ENCODE assay signal across 9 cellular contexts in genomic region chr20:50987493-50988210, GRCh38. TPM values are rescaled to one million over a fixed set of nuclear protein-coding genes. Genes with fewer than 3 reads are reported as not detected.
DNase-seq lines count a peak whose midpoint lies in the region; ATAC-seq, FAIRE-seq and TF ChIP-seq lines count a peak whose summit lies in the region.
"Had no signal": no experiment of that assay in that cellular context is flagged by ENCODE, and none has a peak within 500 bp of the region (broad histone marks: within the 10 kb centered on the region; RNA-seq: fewer than 3 reads in every experiment).

No MANE protein-coding gene starts in this region.

- peak; percentile 70 for ATAC-seq in WTC11
- no peak for ATAC-seq in HG03469 (IDR thresholded peaks at IDR 0.05; ENCODE audit: unreplicated experiment)

- H3K4me1 Mint-ChIP-seq in Caco-2 (ENCODE audit: low read depth, unreplicated experiment) (peaks cover 13% of the 10 kb centered on the region), WTC11 (peaks cover 38% of the 10 kb centered on the region)

- DNase-seq in Caco-2 (peak; percentile 91 to 96), HFF-Myc (ENCODE audit: extremely low read depth, low read depth) (peak; percentile 81), NCI-H345 (lab: John Stamatoyannopoulos, UW) (peak; percentile 89), WTC11 (ENCODE audit: low spot score) (peak; percentile 69), bronchial epithelial cell (ENCODE audit: low read depth) (peak; percentile 82), kidney glomerular epithelial cell (lab: John Stamatoyannopoulos, UW) (peak; percentile 85)
- peak; percentile 28 for DNase-seq in stimulated activated CD4-positive, alpha-beta T cell treated with anti-CD3 and anti-CD28 coated beads, Interleukin-4, amount 100 ng/mL, for 1 hour

- H3K4me3 Mint-ChIP-seq in Caco-2 (ENCODE audit: unreplicated experiment) = no peak overlapping the region
- no peak overlapping the region; the same call in 1 of the 2 replicates for H3K4me3 Mint-ChIP-seq in WTC11

- BruUV-seq in Caco-2 (replicated peaks; lab: Mats Ljungman, UMichigan) = no TSS peak

- H3K9me3 Mint-ChIP-seq in Caco-2 (ENCODE audit: unreplicated experiment) (no peaks in the 10 kb centered on the region), WTC11 (no peaks in the 10 kb centered on the region)

- H3K9me3 ChIP-seq in Caco-2 = no peaks in the 10 kb centered on the region

- intact Hi-C loops in Caco-2 (cut with micrococcal nuclease; ENCODE audit: unreplicated experiment) = loop anchor here (1.0 to 5.0 kb wide), 6 partner anchors 319 to 1095 kb away; no protein-coding TSS in a partner anchor

- POLR2A ChIA-PET in Caco-2 (lab: Charles Lee) (interaction anchor here (0.5 to 1.0 kb wide), 4 partner anchors 30 to 610 kb away, joined by 3 to 8 read pairs (median 6); no protein-coding TSS in a partner anchor), WTC11 (lab: Charles Lee) (interaction anchor here (0.7 to 1.5 kb wide), 5 partner anchors 255 to 607 kb away, joined by 3 to 8 read pairs (median 3); no protein-coding TSS in a partner anchor)

- H3K36me3 ChIP-seq in Caco-2 (ENCODE audit: control insufficient read depth, insufficient read depth, low read length) (no peaks in the 10 kb centered on the region), bronchial epithelial cell (ENCODE audit: control insufficient read depth, insufficient read depth, low read length) (no peaks in the 10 kb centered on the region)

- H3K36me3 Mint-ChIP-seq in Caco-2 (ENCODE audit: insufficient read depth, unreplicated experiment) (no peaks in the 10 kb centered on the region), WTC11 (no peaks in the 10 kb centered on the region)

- CTCF ChIA-PET in Caco-2 (lab: Charles Lee) = interaction anchor here (0.5 to 6.9 kb wide), 85 partner anchors 9 to 1895 kb away, joined by 3 to 232 read pairs (median 5); partner anchors contain the start of genes BCAS4, DPM1 and MOCS3
- CTCF ChIA-PET in WTC11 (lab: Charles Lee) = interaction anchor here (0.5 to 8.5 kb wide), 109 partner anchors 9 to 713 kb away, joined by 3 to 246 read pairs (median 5); partner anchors contain the start of genes BCAS4, KCNG1, MOCS3 and NFATC2

- H3K4me3 ChIP-seq in Caco-2 (ENCODE audit: low read depth, low read length) = no peak overlapping the region
- no peak overlapping the region for H3K4me3 ChIP-seq in HFF-Myc (replicated peaks; ENCODE audit: low read depth, low read length)
- H3K4me3 ChIP-seq in bronchial epithelial cell (ENCODE audit: low read depth, low read length) = no peak overlapping the region

- peak; percentile 97 to 99 for TF ChIP-seq CTCF in Caco-2 (IDR thresholded peaks at IDR 0.05; ENCODE audit: insufficient read depth in 1 of 2, low read depth in 1 of 2, low read length in 1 of 2, severe bottlenecking in 1 of 2, unreplicated experiment in 1 of 2)
- peak; percentile 82 for TF ChIP-seq CTCF in HFF-Myc (IDR thresholded peaks at IDR 0.05; ENCODE audit: low read depth, low read length, missing control alignments)
- peak; percentile 83 for TF ChIP-seq CTCF in WTC11 (IDR thresholded peaks at IDR 0.05)
- TF ChIP-seq CTCF in bronchial epithelial cell (IDR thresholded peaks at IDR 0.05; ENCODE audit: insufficient read depth, low read length, severe bottlenecking) = peak; percentile 81

- H3K4me1 ChIP-seq in Caco-2 = no peaks in the 10 kb centered on the region

- FAIRE-seq in bronchial epithelial cell (lab: Jason Lieb, UNC) = no peak

- no peak overlapping the region for H3K27ac Mint-ChIP-seq in Caco-2 (ENCODE audit: unreplicated experiment)
- 0 out of 2 replicates have a peak overlapping the region, but pooled peaks have one; percentile 26 for H3K27ac Mint-ChIP-seq in WTC11

- no peaks in the 10 kb centered on the region for H3K27me3 ChIP-seq in Caco-2 (replicated peaks; ENCODE audit: control insufficient read depth, insufficient read depth, low read length)
- no peaks in the 10 kb centered on the region for H3K27me3 ChIP-seq in bronchial epithelial cell (ENCODE audit: control insufficient read depth, insufficient read depth, low read length)

- H3K27me3 Mint-ChIP-seq in Caco-2 (ENCODE audit: insufficient read depth, unreplicated experiment) (peaks cover 10% of the 10 kb centered on the region), WTC11 (ENCODE audit: low read depth) (no peaks in the 10 kb centered on the region; the same call in 1 of the 2 replicates)

TF ChIP-seq in WTC11, 78 proteins besides CTCF, POLR2A, EP300 and RAD21:
- TF ChIP-seq KAT7 (CRISPR knock-in tag; IDR thresholded peaks at IDR 0.05; ENCODE audit: borderline replicate concordance) (no peak), ELF4 (CRISPR knock-in tag; IDR thresholded peaks at IDR 0.05; ENCODE audit: low read depth) (no peak), ZNF396 (CRISPR knock-in tag; IDR thresholded peaks at IDR 0.05; ENCODE audit: borderline replicate concordance) (no peak), GABPB1 (CRISPR knock-in tag; IDR thresholded peaks at IDR 0.05) (no peak; the same call in 1 of the 2 replicates), TP53 (CRISPR knock-in tag; IDR thresholded peaks at IDR 0.05) (no peak), ATF2 (CRISPR knock-in tag; IDR thresholded peaks at IDR 0.05; ENCODE audit: borderline replicate concordance, low read depth) (no peak), ZNF425 (CRISPR knock-in tag; conservative IDR thresholded peaks at IDR 0.05) (no peak), FOXJ3 (CRISPR knock-in tag; IDR thresholded peaks at IDR 0.05; ENCODE audit: borderline replicate concordance) (no peak), ZNF219 (CRISPR knock-in tag; IDR thresholded peaks at IDR 0.05; ENCODE audit: borderline replicate concordance) (no peak), ZNF416 (CRISPR knock-in tag; IDR thresholded peaks at IDR 0.05) (no peak)
- TF ChIP-seq, protein P1, sequence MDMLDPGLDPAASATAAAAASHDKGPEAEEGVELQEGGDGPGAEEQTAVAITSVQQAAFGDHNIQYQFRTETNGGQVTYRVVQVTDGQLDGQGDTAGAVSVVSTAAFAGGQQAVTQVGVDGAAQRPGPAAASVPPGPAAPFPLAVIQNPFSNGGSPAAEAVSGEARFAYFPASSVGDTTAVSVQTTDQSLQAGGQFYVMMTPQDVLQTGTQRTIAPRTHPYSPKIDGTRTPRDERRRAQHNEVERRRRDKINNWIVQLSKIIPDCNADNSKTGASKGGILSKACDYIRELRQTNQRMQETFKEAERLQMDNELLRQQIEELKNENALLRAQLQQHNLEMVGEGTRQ (CRISPR knock-in tag; IDR thresholded peaks at IDR 0.05) = no peak
- TF ChIP-seq, protein P2, sequence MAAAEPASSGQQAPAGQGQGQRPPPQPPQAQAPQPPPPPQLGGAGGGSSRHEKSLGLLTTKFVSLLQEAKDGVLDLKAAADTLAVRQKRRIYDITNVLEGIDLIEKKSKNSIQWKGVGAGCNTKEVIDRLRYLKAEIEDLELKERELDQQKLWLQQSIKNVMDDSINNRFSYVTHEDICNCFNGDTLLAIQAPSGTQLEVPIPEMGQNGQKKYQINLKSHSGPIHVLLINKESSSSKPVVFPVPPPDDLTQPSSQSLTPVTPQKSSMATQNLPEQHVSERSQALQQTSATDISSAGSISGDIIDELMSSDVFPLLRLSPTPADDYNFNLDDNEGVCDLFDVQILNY (CRISPR knock-in tag; IDR thresholded peaks at IDR 0.05) = no peak
TF ChIP-seq in WTC11: peak in this region for 0.

RNA-seq across cellular contexts. Expression of gene MOCS3, which starts 29.0 kb away (rescaled TPM):
- 12.9 and 13.2 TPM in 2 replicates for total RNA-seq in Caco-2 (2022)
- total RNA-seq in WTC11 (2021) = 6.0 to 6.7 TPM (median 6.0 TPM) in 3 replicates
- total RNA-seq in bronchial epithelial cell = 8.1 and 9.7 TPM in 2 replicates

RNA-seq across cellular contexts. Expression of gene DPM1, which starts 29.3 kb away (rescaled TPM):
- 170 and 188 TPM in 2 replicates for total RNA-seq in Caco-2 (2022)
- total RNA-seq in WTC11 (2021) = 50.0 to 57.8 TPM (median 50.4 TPM) in 3 replicates
- 82.7 and 87.8 TPM in 2 replicates for total RNA-seq in bronchial epithelial cell

RNA-seq across cellular contexts. Expression of gene KCNG1, which starts 35.3 kb away (rescaled TPM):
- total RNA-seq in Caco-2 (2022) = 1.3 and 1.5 TPM in 2 replicates
- total RNA-seq in WTC11 (2021) = 31.2 to 34.6 TPM (median 31.6 TPM) in 3 replicates
- 90.6 and 91.1 TPM in 2 replicates for total RNA-seq in bronchial epithelial cell
- total RNA-seq: T-helper 2 cell treated with Interferon-gamma antibody and Interleukin-4, amounts not matched to agents 100 ng/mL and 5 ng/mL, for 36 hours had no signal

RNA-seq across cellular contexts. Expression of gene ADNP, which starts 56.4 kb away (rescaled TPM):
- total RNA-seq in Caco-2 (2022) (154 and 157 TPM in 2 replicates), WTC11 (2021) (106 to 116 TPM (median 109 TPM) in 3 replicates), bronchial epithelial cell (22.5 and 28.2 TPM in 2 replicates)

Comparison
In these comparisons a context has a peak if more than half of its experiments do, and no peak if none do; other contexts are left out.
1. DNase-seq: peak in every context shown above with its lines; median percentile 94 in Caco-2; 89 in NCI-H345; 85 in kidney glomerular epithelial cell; 82 in bronchial epithelial cell; 81 in HFF-Myc; 69 in WTC11; 28 in stimulated activated CD4-positive, alpha-beta T cell treated with anti-CD3 and anti-CD28 coated beads, Interleukin-4, amount 100 ng/mL, for 1 hour.
2. RNA of gene KCNG1, which starts 35.3 kb away (total RNA-seq): 90.6 to 91.1 TPM in bronchial epithelial cell and 31.2 to 34.6 TPM in WTC11; 1.3 to 1.5 TPM in Caco-2; every median in the first group is over 10 times any median in the second.
3. Peak in every context shown above with its lines, with median percentiles within 50 percentile points of each other: CTCF ChIP-seq.